ENCODE assay signal across 8 cellular contexts in the genomic region with DNA sequence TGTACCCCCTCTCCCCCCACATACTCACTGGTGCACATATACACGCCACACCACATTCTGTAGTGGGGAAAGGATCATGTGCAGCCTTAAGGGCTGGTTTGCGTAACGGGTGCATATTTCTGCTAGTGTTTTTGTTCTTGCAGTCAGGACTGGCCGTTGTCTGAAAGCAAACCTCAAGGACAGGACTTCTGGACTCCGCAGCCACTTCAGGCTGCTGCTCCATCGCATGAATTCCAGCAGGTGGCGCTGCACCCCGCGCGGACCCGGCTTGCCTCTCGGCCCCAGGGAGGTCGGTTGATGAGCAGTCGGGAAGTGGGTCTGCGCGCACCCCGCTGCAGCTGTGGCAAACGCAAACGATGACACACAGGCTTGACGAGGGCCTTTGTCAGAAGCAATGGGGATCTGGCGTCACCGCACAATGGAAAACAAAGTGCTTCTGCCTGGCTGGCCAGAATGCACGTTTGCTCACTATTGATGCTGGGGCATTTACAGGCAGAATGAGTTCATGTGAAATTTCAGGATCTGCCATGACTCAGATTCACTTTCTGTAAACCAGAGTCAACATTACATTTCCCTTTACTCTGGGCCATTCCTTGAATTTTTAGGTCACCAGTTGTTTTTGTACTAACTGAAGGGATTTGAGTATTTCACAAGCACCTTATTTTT. TPM values are rescaled to one million over a fixed set of nuclear protein-coding genes. Genes with fewer than 3 reads are reported as not detected.
A peak's percentile ranks its signal among the peaks of the same experiment; 100 is the strongest.
DNase-seq lines count a peak whose midpoint lies in the region; ATAC-seq and TF ChIP-seq lines count a peak whose summit lies in the region.

No MANE protein-coding gene starts in this region.

- peaks cover 0 to 8% of the 10 kb centered on the region in 2 donors for H3K4me1 ChIP-seq in uterus

- TF ChIP-seq POLR2A in uterus (IDR thresholded peaks at IDR 0.05), result peak in 1 of 2 donors; percentile 43

- H3K36me3 ChIP-seq in uterus, result no peaks in the 10 kb centered on the region

- peak; percentile 91 for ATAC-seq in HG02870 (IDR thresholded peaks at IDR 0.05; ENCODE audit: unreplicated experiment)
- peak; percentile 73 for ATAC-seq in left ventricle myocardium superior

- peak overlapping the region in 1 of 2 donors; percentile 13 for H3K4me3 ChIP-seq in uterus

- intact Hi-C loops in left ventricle myocardium superior (cut with micrococcal nuclease), result loop anchor here (5.0 to 10.0 kb wide), 2 partner anchors 96 to 479 kb away; no protein-coding TSS in a partner anchor
- intact Hi-C loops in uterus (cut with DNase I; ENCODE audit: low total_unique reads), result loop anchor here (5.0 kb wide), 1 partner anchor 479 kb away; no protein-coding TSS in a partner anchor

- in situ Hi-C loops in GM13977 (cut with MboI; ENCODE audit: low pct_unique_long_range_greater_than_20kb, low sequenced_read_pairs, unreplicated experiment), result loop anchor here (10.0 to 25.0 kb wide), 3 partner anchors 476 to 746 kb away; partner anchors contain the start of gene PCSK1

- H3K27ac ChIP-seq in angular gyrus (ENCODE audit: low read depth, low read length), result peak overlapping the region; percentile 90
- H3K27ac ChIP-seq in uterus, result peak overlapping the region; percentile 79 to 83

- DNase-seq in GM13977 (ENCODE audit: low spot score), result peak; percentile 89
- peak; percentile 82 for DNase-seq in NCI-H1436 (lab: John Stamatoyannopoulos, UW)
- peak; percentile 71 to 91 (median 81) for DNase-seq in T-helper 2 cell
- peak; percentile 92 for DNase-seq in left ventricle myocardium superior
- DNase-seq in putamen (ENCODE audit: low spot score), result peak; percentile 93
- DNase-seq in uterus, result peak; percentile 85 to 89

- no peaks in the 10 kb centered on the region for H3K27me3 ChIP-seq in uterus

- no peaks in the 10 kb centered on the region for H3K9me3 ChIP-seq in uterus

- TF ChIP-seq CTCF in GM13977 (IDR thresholded peaks at IDR 0.05; ENCODE audit: extremely low read depth, insufficient read depth, missing control alignments) (peak; percentile 96), uterus (IDR thresholded peaks at IDR 0.05) (peak; percentile 94 to 97 (median 96))

RNA-seq across cellular contexts. Expression of gene GLRX, which starts 36.3 kb away (rescaled TPM):
- total RNA-seq in left ventricle myocardium superior (106 TPM), uterus (10 to 100 TPM; 13.0 to 98.8 (median 15.5) TPM)
